Comparison of ENCODE assay signal across 12 cellular contexts in genomic region chr22:46104881-46105493, GRCh38. TPM values are rescaled to one million over a fixed set of nuclear protein-coding genes. Genes with fewer than 3 reads are reported as not detected.
DNase-seq lines count a peak whose midpoint lies in the region; ATAC-seq and TF ChIP-seq lines count a peak whose summit lies in the region.
"Had no signal": no experiment of that assay in that cellular context is flagged by ENCODE, and none has a peak within 500 bp of the region (broad histone marks: within the 10 kb centered on the region; RNA-seq: fewer than 3 reads in every experiment).

No MANE protein-coding gene starts in this region.

- H3K4me3 Mint-ChIP-seq in T-cell: no peak overlapping the region
- H3K4me3 Mint-ChIP-seq in activated CD4-positive, alpha-beta T cell treated with anti-CD3 and anti-CD28 coated beads, Interleukin-2, amount 10 ng/mL, durations not matched to agents 24 days and 14 days: no peak overlapping the region
- H3K4me3 Mint-ChIP-seq: activated naive CD8-positive, alpha-beta T cell had no signal

- H3K9me3 Mint-ChIP-seq in T-cell: no peaks in the 10 kb centered on the region
- no peaks in the 10 kb centered on the region for H3K9me3 Mint-ChIP-seq in activated CD4-positive, alpha-beta T cell treated with anti-CD3 and anti-CD28 coated beads, Interleukin-2, amount 10 ng/mL, durations not matched to agents 24 days and 14 days

- H3K36me3 ChIP-seq in right atrium auricular region (peaks cover 71% of the 10 kb centered on the region), esophagus (ENCODE audit: control insufficient read depth in 2 of 2, insufficient read depth in 2 of 2, low read length in 1 of 2) (peaks cover 0 to 69% of the 10 kb centered on the region in 2 donors), ovary (no peaks in the 10 kb centered on the region)

- H3K27me3 ChIP-seq in right atrium auricular region: no peaks in the 10 kb centered on the region
- no peaks in the 10 kb centered on the region for H3K27me3 ChIP-seq in esophagus (ENCODE audit: control insufficient read depth in 1 of 2, insufficient read depth in 2 of 2, low read length in 2 of 2)
- H3K27me3 ChIP-seq in ovary: no peaks in the 10 kb centered on the region

- CTCF ChIA-PET in T-cell (lab: Charles Lee): no interaction called here

- ATAC-seq in left ventricle myocardium superior: no peak
- no peak for ATAC-seq in T-cell (replicated peaks in 1 of 4)

- H3K36me3 Mint-ChIP-seq in T-cell: no peaks in the 10 kb centered on the region
- no peaks in the 10 kb centered on the region for H3K36me3 Mint-ChIP-seq in activated CD4-positive, alpha-beta T cell treated with anti-CD3 and anti-CD28 coated beads, Interleukin-2, amount 10 ng/mL, durations not matched to agents 24 days and 14 days (ENCODE audit: low read depth)
- H3K36me3 Mint-ChIP-seq: activated naive CD8-positive, alpha-beta T cell had no signal

- H3K4me1 Mint-ChIP-seq in T-cell: no peaks in the 10 kb centered on the region
- no peaks in the 10 kb centered on the region for H3K4me1 Mint-ChIP-seq in activated CD4-positive, alpha-beta T cell treated with anti-CD3 and anti-CD28 coated beads, Interleukin-2, amount 10 ng/mL, durations not matched to agents 24 days and 14 days

- TF ChIP-seq EP300 in ovary (IDR thresholded peaks at IDR 0.05): no peak

- no peak for TF ChIP-seq POLR2A in ovary (IDR thresholded peaks at IDR 0.05)

- no peak for DNase-seq in right atrium auricular region (ENCODE audit: low spot score)
- DNase-seq in left ventricle myocardium superior: no peak
- DNase-seq in ovary: peak in 1 of 5 donors; percentile 57
- no peak for DNase-seq in T-cell
- DNase-seq in activated CD4-positive, alpha-beta T cell treated with anti-CD3 and anti-CD28 coated beads, Interleukin-2, amount 10 ng/mL, durations not matched to agents 24 days and 14 days: no peak
- DNase-seq in NCI-H2227 treated with DMSO at 0.1 percent for 48 hours (lab: John Stamatoyannopoulos, UW): no peak
- no peak for DNase-seq in stimulated activated CD4-positive, alpha-beta T cell treated with anti-CD3 and anti-CD28 coated beads, Interleukin-4, amount 100 ng/mL, for 1 hour
- DNase-seq: activated CD4-positive, alpha-beta T cell treated with anti-CD3 and anti-CD28 coated beads for 48 hours; NCI-H524; retina had no signal

- H3K4me1 ChIP-seq in right atrium auricular region (peaks cover 0 to 100% of the 10 kb centered on the region in 2 donors), esophagus (ENCODE audit: control insufficient read depth in 2 of 2, insufficient read depth in 2 of 2, low read length in 1 of 2) (peaks cover 41 to 65% of the 10 kb centered on the region in 2 donors), ovary (ENCODE audit: insufficient read depth) (peaks cover 72% of the 10 kb centered on the region)

- no peaks in the 10 kb centered on the region for H3K27me3 Mint-ChIP-seq in T-cell
- no peaks in the 10 kb centered on the region for H3K27me3 Mint-ChIP-seq in activated CD4-positive, alpha-beta T cell treated with anti-CD3 and anti-CD28 coated beads, Interleukin-2, amount 10 ng/mL, durations not matched to agents 24 days and 14 days
- H3K27me3 Mint-ChIP-seq: activated naive CD8-positive, alpha-beta T cell had no signal

- 47% methylated on average over 17 of the region's 17 CpGs for WGBS in esophagus, 2 donors
- WGBS in ovary, 3 donors: 35 to 58% (median 50%) methylated on average over 17 of the region's 17 CpGs

- intact Hi-C loops in left ventricle myocardium superior (cut with micrococcal nuclease): no loop called here
- intact Hi-C loops in ovary (cut with DNase I): no loop called here
- intact Hi-C loops in activated CD4-positive, alpha-beta T cell treated with anti-CD3 and anti-CD28 coated beads, Interleukin-2, amount 10 ng/mL, durations not matched to agents 24 days and 14 days (cut with micrococcal nuclease): no loop called here

- H3K4me3 ChIP-seq in right atrium auricular region (no peak overlapping the region), esophagus (ENCODE audit: low read depth in 1 of 2, low read length in 2 of 2) (no peak overlapping the region), ovary (no peak overlapping the region)

- POLR2A ChIA-PET in T-cell (lab: Charles Lee): no interaction called here

- TF ChIP-seq CTCF in right atrium auricular region (IDR thresholded peaks at IDR 0.05) (no peak), ovary (IDR thresholded peaks at IDR 0.05) (no peak)

- H3K9me3 ChIP-seq in right atrium auricular region (no peaks in the 10 kb centered on the region), esophagus (ENCODE audit: control insufficient read depth in 2 of 2, insufficient read depth in 1 of 2, low read depth in 1 of 2, low read length in 1 of 2) (no peaks in the 10 kb centered on the region), ovary (no peaks in the 10 kb centered on the region)

- H3K27ac ChIP-seq in right atrium auricular region (peak overlapping the region; percentile 80), esophagus (ENCODE audit: low read depth in 2 of 2, low read length in 1 of 2) (peak overlapping the region; percentile 76 to 97), ovary (peak overlapping the region; percentile 84 to 88)

- no peak overlapping the region for H3K27ac Mint-ChIP-seq in T-cell
- H3K27ac Mint-ChIP-seq in activated CD4-positive, alpha-beta T cell treated with anti-CD3 and anti-CD28 coated beads, Interleukin-2, amount 10 ng/mL, durations not matched to agents 24 days and 14 days: no peak overlapping the region
- H3K27ac Mint-ChIP-seq: activated naive CD8-positive, alpha-beta T cell had no signal

RNA-seq across cellular contexts. Expression of gene PPARA, which starts 45.3 kb away (rescaled TPM):
- total RNA-seq in right atrium auricular region (10 to 100 TPM; 48.4 to 67.1 TPM), left ventricle myocardium superior (78.9 TPM), ovary (10 to 100 TPM in 6 of 7 donors, 1 to 10 TPM in 1; 9.7 to 41.0 (median 34.0) TPM), T-cell (10 to 100 TPM; 11.0 to 22.2 (median 19.6) TPM)
- polyA plus RNA-seq in esophagus (1 to 10 TPM; 3.2 to 3.9 TPM), ovary (10 to 100 TPM; 12.8 to 16.0 TPM)
- total RNA-seq in activated CD4-positive, alpha-beta T cell treated with anti-CD3 and anti-CD28 coated beads, Interleukin-2, amount 10 ng/mL, durations not matched to agents 24 days and 14 days: 13.0 and 14.4 TPM in 2 replicates
